ENCODE assay signal across 1 cellular context in the genomic region with DNA sequence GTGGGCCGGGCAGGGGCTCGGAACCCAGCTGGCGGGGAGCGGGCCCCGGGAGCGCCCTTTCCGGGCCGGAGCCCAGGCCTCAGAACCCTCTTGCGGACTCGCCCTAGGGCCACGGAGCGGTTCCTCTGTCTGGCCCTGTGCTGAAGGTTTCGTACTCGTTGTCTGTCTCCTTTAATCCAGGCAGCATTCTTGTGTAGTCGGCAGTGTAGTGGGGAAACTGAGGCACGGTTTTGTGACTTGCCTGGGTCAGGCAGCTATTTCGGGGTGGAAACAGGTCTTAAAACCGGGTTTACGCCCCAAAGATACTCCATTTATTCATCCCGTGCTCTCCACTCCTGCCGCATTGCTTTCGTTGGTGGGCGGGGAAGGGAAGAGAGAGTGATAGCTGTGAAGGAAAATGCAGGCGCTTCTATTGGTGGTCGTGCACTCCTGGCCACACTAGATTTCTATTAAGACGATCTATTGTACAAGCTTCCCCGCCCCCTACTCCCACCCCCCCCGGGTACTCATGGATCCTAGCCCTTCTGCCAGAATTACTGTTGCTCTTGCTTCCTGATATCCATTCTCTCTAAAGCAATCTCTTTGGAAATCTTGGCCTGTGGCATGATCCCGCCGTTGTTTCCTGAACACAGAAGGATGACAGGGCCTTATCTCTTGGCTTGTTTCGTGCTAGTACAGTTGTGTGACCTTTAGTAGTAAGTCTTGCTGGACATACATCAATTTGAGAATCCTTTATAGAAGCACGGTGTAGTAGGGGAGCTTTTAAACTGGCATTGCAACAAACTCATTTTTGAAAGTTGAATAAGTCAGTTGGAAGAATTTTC.
A peak's percentile ranks its signal among the peaks of the same experiment; 100 is the strongest.
TF ChIP-seq lines count a peak whose summit lies in the region.

No MANE protein-coding gene starts in this region.

TF ChIP-seq in GM12878, 131 proteins besides CTCF, POLR2A, EP300 and RAD21:
- TF ChIP-seq ZNF207 (IDR thresholded peaks at IDR 0.05; ENCODE audit: borderline replicate concordance) (peak; percentile 16; the same call in 1 of the 2 replicates), NR2F1 (conservative IDR thresholded peaks at IDR 0.05) (no peak), SPI1 (IDR thresholded peaks at IDR 0.05; ENCODE audit: borderline replicate concordance, insufficient read depth, low read depth, low read length) (no peak), MXI1 (IDR thresholded peaks at IDR 0.05; ENCODE audit: low read depth, low read length) (no peak; the same call in 1 of the 2 replicates), ZNF24 (IDR thresholded peaks at IDR 0.05) (0 out of 2 replicates have a peak, but pooled peaks have one; percentile 21), ZNF274 (IDR thresholded peaks at IDR 0.05; ENCODE audit: insufficient read depth, insufficient read length) (no peak), YY1 (IDR thresholded peaks at IDR 0.05; ENCODE audit: low read depth, low read length) (no peak), FOXK2 (IDR thresholded peaks at IDR 0.05) (no peak), BHLHE40 (IDR thresholded peaks at IDR 0.05; ENCODE audit: borderline replicate concordance in 1 of 2, low read depth in 2 of 2, low read length in 1 of 2) (0 out of 4 replicates have a peak, but pooled peaks of 1 of the 2 experiments have one; percentile 10), PAX5 (IDR thresholded peaks at IDR 0.05; ENCODE audit: borderline replicate concordance, low read depth, low read length) (no peak), LARP7 (IDR thresholded peaks at IDR 0.05) (peak; percentile 6; the same call in 1 of the 2 replicates), WRNIP1 (IDR thresholded peaks at IDR 0.05; ENCODE audit: borderline replicate concordance, low read depth, low read length) (no peak), BRCA1 (IDR thresholded peaks at IDR 0.05; ENCODE audit: low read depth, low read length) (0 out of 2 replicates have a peak, but pooled peaks have one; percentile 10), CREM (IDR thresholded peaks at IDR 0.05; ENCODE audit: low read depth) (no peak), MLLT1 (IDR thresholded peaks at IDR 0.05) (0 out of 2 replicates have a peak, but pooled peaks have one; percentile 5), NFYA (IDR thresholded peaks at IDR 0.05; ENCODE audit: borderline replicate concordance, low read depth, low read length) (no peak), ATF7 (IDR thresholded peaks at IDR 0.05; ENCODE audit: low read depth) (no peak)
- TF ChIP-seq, protein P1, sequence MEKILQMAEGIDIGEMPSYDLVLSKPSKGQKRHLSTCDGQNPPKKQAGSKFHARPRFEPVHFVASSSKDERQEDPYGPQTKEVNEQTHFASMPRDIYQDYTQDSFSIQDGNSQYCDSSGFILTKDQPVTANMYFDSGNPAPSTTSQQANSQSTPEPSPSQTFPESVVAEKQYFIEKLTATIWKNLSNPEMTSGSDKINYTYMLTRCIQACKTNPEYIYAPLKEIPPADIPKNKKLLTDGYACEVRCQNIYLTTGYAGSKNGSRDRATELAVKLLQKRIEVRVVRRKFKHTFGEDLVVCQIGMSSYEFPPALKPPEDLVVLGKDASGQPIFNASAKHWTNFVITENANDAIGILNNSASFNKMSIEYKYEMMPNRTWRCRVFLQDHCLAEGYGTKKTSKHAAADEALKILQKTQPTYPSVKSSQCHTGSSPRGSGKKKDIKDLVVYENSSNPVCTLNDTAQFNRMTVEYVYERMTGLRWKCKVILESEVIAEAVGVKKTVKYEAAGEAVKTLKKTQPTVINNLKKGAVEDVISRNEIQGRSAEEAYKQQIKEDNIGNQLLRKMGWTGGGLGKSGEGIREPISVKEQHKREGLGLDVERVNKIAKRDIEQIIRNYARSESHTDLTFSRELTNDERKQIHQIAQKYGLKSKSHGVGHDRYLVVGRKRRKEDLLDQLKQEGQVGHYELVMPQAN (conservative IDR thresholded peaks at IDR 0.05), result 0 out of 2 replicates have a peak, but pooled peaks have one; percentile 19
- TF ChIP-seq, protein P2, sequence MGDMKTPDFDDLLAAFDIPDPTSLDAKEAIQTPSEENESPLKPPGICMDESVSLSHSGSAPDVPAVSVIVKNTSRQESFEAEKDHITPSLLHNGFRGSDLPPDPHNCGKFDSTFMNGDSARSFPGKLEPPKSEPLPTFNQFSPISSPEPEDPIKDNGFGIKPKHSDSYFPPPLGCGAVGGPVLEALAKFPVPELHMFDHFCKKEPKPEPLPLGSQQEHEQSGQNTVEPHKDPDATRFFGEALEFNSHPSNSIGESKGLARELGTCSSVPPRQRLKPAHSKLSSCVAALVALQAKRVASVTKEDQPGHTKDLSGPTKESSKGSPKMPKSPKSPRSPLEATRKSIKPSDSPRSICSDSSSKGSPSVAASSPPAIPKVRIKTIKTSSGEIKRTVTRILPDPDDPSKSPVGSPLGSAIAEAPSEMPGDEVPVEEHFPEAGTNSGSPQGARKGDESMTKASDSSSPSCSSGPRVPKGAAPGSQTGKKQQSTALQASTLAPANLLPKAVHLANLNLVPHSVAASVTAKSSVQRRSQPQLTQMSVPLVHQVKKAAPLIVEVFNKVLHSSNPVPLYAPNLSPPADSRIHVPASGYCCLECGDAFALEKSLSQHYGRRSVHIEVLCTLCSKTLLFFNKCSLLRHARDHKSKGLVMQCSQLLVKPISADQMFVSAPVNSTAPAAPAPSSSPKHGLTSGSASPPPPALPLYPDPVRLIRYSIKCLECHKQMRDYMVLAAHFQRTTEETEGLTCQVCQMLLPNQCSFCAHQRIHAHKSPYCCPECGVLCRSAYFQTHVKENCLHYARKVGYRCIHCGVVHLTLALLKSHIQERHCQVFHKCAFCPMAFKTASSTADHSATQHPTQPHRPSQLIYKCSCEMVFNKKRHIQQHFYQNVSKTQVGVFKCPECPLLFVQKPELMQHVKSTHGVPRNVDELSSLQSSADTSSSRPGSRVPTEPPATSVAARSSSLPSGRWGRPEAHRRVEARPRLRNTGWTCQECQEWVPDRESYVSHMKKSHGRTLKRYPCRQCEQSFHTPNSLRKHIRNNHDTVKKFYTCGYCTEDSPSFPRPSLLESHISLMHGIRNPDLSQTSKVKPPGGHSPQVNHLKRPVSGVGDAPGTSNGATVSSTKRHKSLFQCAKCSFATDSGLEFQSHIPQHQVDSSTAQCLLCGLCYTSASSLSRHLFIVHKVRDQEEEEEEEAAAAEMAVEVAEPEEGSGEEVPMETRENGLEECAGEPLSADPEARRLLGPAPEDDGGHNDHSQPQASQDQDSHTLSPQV (IDR thresholded peaks at IDR 0.05), result no peak
- TF ChIP-seq, protein P3, sequence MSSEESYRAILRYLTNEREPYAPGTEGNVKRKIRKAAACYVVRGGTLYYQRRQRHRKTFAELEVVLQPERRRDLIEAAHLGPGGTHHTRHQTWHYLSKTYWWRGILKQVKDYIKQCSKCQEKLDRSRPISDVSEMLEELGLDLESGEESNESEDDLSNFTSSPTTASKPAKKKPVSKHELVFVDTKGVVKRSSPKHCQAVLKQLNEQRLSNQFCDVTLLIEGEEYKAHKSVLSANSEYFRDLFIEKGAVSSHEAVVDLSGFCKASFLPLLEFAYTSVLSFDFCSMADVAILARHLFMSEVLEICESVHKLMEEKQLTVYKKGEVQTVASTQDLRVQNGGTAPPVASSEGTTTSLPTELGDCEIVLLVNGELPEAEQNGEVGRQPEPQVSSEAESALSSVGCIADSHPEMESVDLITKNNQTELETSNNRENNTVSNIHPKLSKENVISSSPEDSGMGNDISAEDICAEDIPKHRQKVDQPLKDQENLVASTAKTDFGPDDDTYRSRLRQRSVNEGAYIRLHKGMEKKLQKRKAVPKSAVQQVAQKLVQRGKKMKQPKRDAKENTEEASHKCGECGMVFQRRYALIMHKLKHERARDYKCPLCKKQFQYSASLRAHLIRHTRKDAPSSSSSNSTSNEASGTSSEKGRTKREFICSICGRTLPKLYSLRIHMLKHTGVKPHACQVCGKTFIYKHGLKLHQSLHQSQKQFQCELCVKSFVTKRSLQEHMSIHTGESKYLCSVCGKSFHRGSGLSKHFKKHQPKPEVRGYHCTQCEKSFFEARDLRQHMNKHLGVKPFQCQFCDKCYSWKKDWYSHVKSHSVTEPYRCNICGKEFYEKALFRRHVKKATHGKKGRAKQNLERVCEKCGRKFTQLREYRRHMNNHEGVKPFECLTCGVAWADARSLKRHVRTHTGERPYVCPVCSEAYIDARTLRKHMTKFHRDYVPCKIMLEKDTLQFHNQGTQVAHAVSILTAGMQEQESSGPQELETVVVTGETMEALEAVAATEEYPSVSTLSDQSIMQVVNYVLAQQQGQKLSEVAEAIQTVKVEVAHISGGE (CRISPR knock-in tag; IDR thresholded peaks at IDR 0.05), result no peak
- TF ChIP-seq, protein P4, sequence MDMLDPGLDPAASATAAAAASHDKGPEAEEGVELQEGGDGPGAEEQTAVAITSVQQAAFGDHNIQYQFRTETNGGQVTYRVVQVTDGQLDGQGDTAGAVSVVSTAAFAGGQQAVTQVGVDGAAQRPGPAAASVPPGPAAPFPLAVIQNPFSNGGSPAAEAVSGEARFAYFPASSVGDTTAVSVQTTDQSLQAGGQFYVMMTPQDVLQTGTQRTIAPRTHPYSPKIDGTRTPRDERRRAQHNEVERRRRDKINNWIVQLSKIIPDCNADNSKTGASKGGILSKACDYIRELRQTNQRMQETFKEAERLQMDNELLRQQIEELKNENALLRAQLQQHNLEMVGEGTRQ (IDR thresholded peaks at IDR 0.05; ENCODE audit: borderline replicate concordance, low read depth, low read length), result no peak
- TF ChIP-seq, protein P5, sequence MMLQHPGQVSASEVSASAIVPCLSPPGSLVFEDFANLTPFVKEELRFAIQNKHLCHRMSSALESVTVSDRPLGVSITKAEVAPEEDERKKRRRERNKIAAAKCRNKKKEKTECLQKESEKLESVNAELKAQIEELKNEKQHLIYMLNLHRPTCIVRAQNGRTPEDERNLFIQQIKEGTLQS (IDR thresholded peaks at IDR 0.05; ENCODE audit: borderline replicate concordance, extremely low read depth, low read depth, low read length), result no peak
- TF ChIP-seq, protein P6, sequence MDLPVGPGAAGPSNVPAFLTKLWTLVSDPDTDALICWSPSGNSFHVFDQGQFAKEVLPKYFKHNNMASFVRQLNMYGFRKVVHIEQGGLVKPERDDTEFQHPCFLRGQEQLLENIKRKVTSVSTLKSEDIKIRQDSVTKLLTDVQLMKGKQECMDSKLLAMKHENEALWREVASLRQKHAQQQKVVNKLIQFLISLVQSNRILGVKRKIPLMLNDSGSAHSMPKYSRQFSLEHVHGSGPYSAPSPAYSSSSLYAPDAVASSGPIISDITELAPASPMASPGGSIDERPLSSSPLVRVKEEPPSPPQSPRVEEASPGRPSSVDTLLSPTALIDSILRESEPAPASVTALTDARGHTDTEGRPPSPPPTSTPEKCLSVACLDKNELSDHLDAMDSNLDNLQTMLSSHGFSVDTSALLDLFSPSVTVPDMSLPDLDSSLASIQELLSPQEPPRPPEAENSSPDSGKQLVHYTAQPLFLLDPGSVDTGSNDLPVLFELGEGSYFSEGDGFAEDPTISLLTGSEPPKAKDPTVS (IDR thresholded peaks at IDR 0.05; ENCODE audit: low read depth, low read length), result no peak
TF ChIP-seq in GM12878: peak in this region for 7.
